In the genomic region with DNA sequence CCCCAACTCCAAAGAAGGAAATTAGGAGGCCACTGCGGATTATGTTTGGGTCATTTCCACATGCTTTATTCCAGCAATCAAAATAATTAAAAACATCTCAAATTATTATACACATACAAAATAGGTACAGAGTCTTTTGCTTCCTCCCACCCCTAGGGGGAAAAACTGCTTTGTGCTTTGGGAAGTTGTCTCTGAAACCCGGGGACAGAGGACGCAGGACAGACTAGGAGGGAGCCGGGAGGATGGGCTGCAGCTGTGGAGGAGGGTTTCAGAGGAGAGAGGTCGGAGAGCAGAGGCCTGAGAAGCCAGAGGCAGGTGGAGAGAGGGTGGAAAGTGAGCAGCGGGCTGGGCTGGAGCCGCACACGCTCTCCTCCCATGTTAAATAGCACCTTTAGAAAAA, we compare ENCODE assay signal across 8 cellular contexts. TPM values are rescaled to one million over a fixed set of nuclear protein-coding genes. Genes with fewer than 3 reads are reported as not detected.
DNase-seq lines count a peak whose midpoint lies in the region; ATAC-seq and TF ChIP-seq lines count a peak whose summit lies in the region.

No MANE protein-coding gene starts in this region.

- H3K4me3 Mint-ChIP-seq in HFFc6, result peak overlapping the region; percentile 100
- peak overlapping the region; percentile 62 for H3K4me3 Mint-ChIP-seq in activated naive CD8-positive, alpha-beta T cell treated with anti-CD3 and anti-CD28 coated beads, Interleukin-2, amount 10 ng/mL, durations not matched to agents 7 days and 5 days
- peak overlapping the region; percentile 35 for H3K4me3 Mint-ChIP-seq in memory B cell

- ATAC-seq in activated naive CD8-positive, alpha-beta T cell treated with anti-CD3 and anti-CD28 coated beads, Interleukin-2, amount 10 ng/mL, durations not matched to agents 7 days and 5 days (ENCODE audit: low read depth), result no peak
- peak; percentile 40 for ATAC-seq in memory B cell (ENCODE audit: low read depth)
- ATAC-seq in GM19328 (IDR thresholded peaks at IDR 0.05; ENCODE audit: unreplicated experiment), result no peak

- H3K27ac Mint-ChIP-seq in HFFc6, result peak overlapping the region; percentile 100
- peak overlapping the region; percentile 88 for H3K27ac Mint-ChIP-seq in activated naive CD8-positive, alpha-beta T cell treated with anti-CD3 and anti-CD28 coated beads, Interleukin-2, amount 10 ng/mL, durations not matched to agents 7 days and 5 days
- no peak overlapping the region for H3K27ac Mint-ChIP-seq in memory B cell

- H3K4me1 ChIP-seq in thyroid gland, result no peaks in the 10 kb centered on the region

- H3K27me3 Mint-ChIP-seq in HFFc6 (ENCODE audit: insufficient read depth) (peaks cover 80% of the 10 kb centered on the region), memory B cell (peaks cover 2% of the 10 kb centered on the region)
- peaks cover 2% of the 10 kb centered on the region for H3K27me3 Mint-ChIP-seq in activated naive CD8-positive, alpha-beta T cell treated with anti-CD3 and anti-CD28 coated beads, Interleukin-2, amount 10 ng/mL, durations not matched to agents 7 days and 5 days

- DNase-seq in AG09309 (ENCODE audit: low read depth) (no peak), HFFc6 (no peak), memory B cell (ENCODE audit: low spot score in 2 of 2) (no peak), head of caudate nucleus (no peak), thyroid gland (no peak), DMS153 treated with DMSO at 0.1 percent for 48 hours (lab: John Stamatoyannopoulos, UW; ENCODE audit: unreplicated experiment) (no peak)
- DNase-seq in activated naive CD8-positive, alpha-beta T cell treated with anti-CD3 and anti-CD28 coated beads, Interleukin-2, amount 10 ng/mL, durations not matched to agents 7 days and 5 days, result no peak

- H3K4me3 ChIP-seq in AG09309 (ENCODE audit: control insufficient read depth, low read depth, low read length) (no peak overlapping the region), thyroid gland (replicated peaks in 1 of 3) (no peak overlapping the region)

- no peaks in the 10 kb centered on the region for H3K27me3 ChIP-seq in thyroid gland

- WGBS in thyroid gland, 2 donors, result 63 to 71% methylated on average over 8 of the region's 8 CpGs

- H3K36me3 Mint-ChIP-seq in HFFc6 (ENCODE audit: low read depth) (peaks cover 63% of the 10 kb centered on the region), memory B cell (no peaks in the 10 kb centered on the region)
- no peaks in the 10 kb centered on the region for H3K36me3 Mint-ChIP-seq in activated naive CD8-positive, alpha-beta T cell treated with anti-CD3 and anti-CD28 coated beads, Interleukin-2, amount 10 ng/mL, durations not matched to agents 7 days and 5 days

- intact Hi-C loops in head of caudate nucleus (cut with DNase I) (no loop called here), thyroid gland (cut with DNase I) (no loop called here)

- TF ChIP-seq CTCF in AG09309 (IDR thresholded peaks at IDR 0.05; ENCODE audit: control insufficient read depth, insufficient read depth, low read depth, low read length, missing control alignments) (peak; percentile 22), HFFc6 (IDR thresholded peaks at IDR 0.05) (peak; percentile 65), thyroid gland (IDR thresholded peaks at IDR 0.05) (no peak)

- peaks cover 3% of the 10 kb centered on the region; the same call in 1 of the 2 replicates for H3K9me3 Mint-ChIP-seq in HFFc6
- no peaks in the 10 kb centered on the region for H3K9me3 Mint-ChIP-seq in activated naive CD8-positive, alpha-beta T cell treated with anti-CD3 and anti-CD28 coated beads, Interleukin-2, amount 10 ng/mL, durations not matched to agents 7 days and 5 days
- H3K9me3 Mint-ChIP-seq in memory B cell, result no peaks in the 10 kb centered on the region

- H3K36me3 ChIP-seq in thyroid gland, result peaks cover 0 to 2% of the 10 kb centered on the region in 2 donors

- H3K4me1 Mint-ChIP-seq in HFFc6 (ENCODE audit: low read depth) (peaks cover 100% of the 10 kb centered on the region), memory B cell (peaks cover 28% of the 10 kb centered on the region)
- peaks cover 21% of the 10 kb centered on the region for H3K4me1 Mint-ChIP-seq in activated naive CD8-positive, alpha-beta T cell treated with anti-CD3 and anti-CD28 coated beads, Interleukin-2, amount 10 ng/mL, durations not matched to agents 7 days and 5 days

- no peak for TF ChIP-seq POLR2A in thyroid gland (IDR thresholded peaks at IDR 0.05)

- no peak overlapping the region for H3K27ac ChIP-seq in thyroid gland

- POLR2A ChIA-PET in activated naive CD8-positive, alpha-beta T cell treated with anti-CD3 and anti-CD28 coated beads, Interleukin-2, amount 10 ng/mL, durations not matched to agents 7 days and 5 days (lab: Charles Lee), result no interaction called here

- no peaks in the 10 kb centered on the region for H3K9me3 ChIP-seq in thyroid gland

RNA-seq across cellular contexts. Expression of a gene that starts 17.4 kb away (rescaled TPM):
- total RNA-seq in HFFc6 (2021; fragmentation: NEBNext Ultra II Directional; extraction: Animal tissue kit (Norgen Biotek cat#: 25700)), result 1,000 to 10,000 TPM; 4,948 to 7,804 (median 5,240) TPM
- total RNA-seq in activated naive CD8-positive, alpha-beta T cell treated with anti-CD3 and anti-CD28 coated beads, Interleukin-2, amount 10 ng/mL, durations not matched to agents 7 days and 5 days, result under 1 TPM; 0.78 to 0.96 TPM
- 10 to 100 TPM; 12.2 to 57.3 (median 18.5) TPM for total RNA-seq in thyroid gland

RNA-seq across cellular contexts. Expression of a gene that starts 18.3 kb away (rescaled TPM):
- total RNA-seq in HFFc6 (2021; fragmentation: NEBNext Ultra II Directional; extraction: Animal tissue kit (Norgen Biotek cat#: 25700)), result under 1 TPM; 0.28 to 0.91 (median 0.76) TPM
- total RNA-seq in activated naive CD8-positive, alpha-beta T cell treated with anti-CD3 and anti-CD28 coated beads, Interleukin-2, amount 10 ng/mL, durations not matched to agents 7 days and 5 days, result not detected
- total RNA-seq in thyroid gland, result 1 to 10 TPM in 1 of 4 donors, not detected in 3; 2.0 TPM

RNA-seq across cellular contexts. Expression of a gene that starts 33.6 kb away (rescaled TPM):
- total RNA-seq in HFFc6 (2021; fragmentation: NEBNext Ultra II Directional; extraction: Animal tissue kit (Norgen Biotek cat#: 25700)), result 10 to 100 TPM; 66.4 to 78.5 (median 68.7) TPM
- 100 to 1,000 TPM; 114 to 116 TPM for total RNA-seq in activated naive CD8-positive, alpha-beta T cell treated with anti-CD3 and anti-CD28 coated beads, Interleukin-2, amount 10 ng/mL, durations not matched to agents 7 days and 5 days
- total RNA-seq in thyroid gland, result 10 to 100 TPM; 28.6 to 37.2 (median 31.9) TPM

RNA-seq across cellular contexts. Expression of a gene that starts 54.1 kb away (rescaled TPM):
- 10 to 100 TPM in 4 of 6 experiments, 1 to 10 TPM in 2; 4.3 to 14.1 (median 11.4) TPM for total RNA-seq in HFFc6 (2021; fragmentation: NEBNext Ultra II Directional; extraction: Animal tissue kit (Norgen Biotek cat#: 25700))
- total RNA-seq in activated naive CD8-positive, alpha-beta T cell treated with anti-CD3 and anti-CD28 coated beads, Interleukin-2, amount 10 ng/mL, durations not matched to agents 7 days and 5 days, result under 1 TPM; 0.11 to 0.19 TPM
- total RNA-seq in thyroid gland, result under 1 TPM; 0.24 to 0.81 (median 0.58) TPM

Comparison
In these comparisons a context has a peak if more than half of its experiments do, and no peak if none do; other contexts are left out.
1. CTCF ChIP-seq: peak in AG09309 (single experiment) and HFFc6 (single experiment); none in thyroid gland (0 of 6).
2. H3K4me3 Mint-ChIP-seq: peak in every context shown above with its lines; median percentile 100 in HFFc6; 62 in activated naive CD8-positive, alpha-beta T cell treated with anti-CD3 and anti-CD28 coated beads, Interleukin-2, amount 10 ng/mL, durations not matched to agents 7 days and 5 days; 35 in memory B cell.
3. RNA of a gene that starts 17.4 kb away (total RNA-seq): 4,948 to 7,804 TPM in HFFc6; 12.2 to 57.3 TPM in thyroid gland and 0.78 to 0.96 TPM in activated naive CD8-positive, alpha-beta T cell treated with anti-CD3 and anti-CD28 coated beads, Interleukin-2, amount 10 ng/mL, durations not matched to agents 7 days and 5 days; every median in the first group is over 10 times any median in the second.